In genomic region chr16:20538181-20538580, GRCh38 we compare ENCODE assay signal across 1 cellular context.
A peak's percentile ranks its signal among the peaks of the same experiment; 100 is the strongest.
TF ChIP-seq lines count a peak whose summit lies in the region.

No MANE protein-coding gene starts in this region.

TF ChIP-seq in HepG2, 621 proteins besides CTCF, POLR2A, EP300 and RAD21 (continued from another document and continues in another):
- TF ChIP-seq, protein P1, sequence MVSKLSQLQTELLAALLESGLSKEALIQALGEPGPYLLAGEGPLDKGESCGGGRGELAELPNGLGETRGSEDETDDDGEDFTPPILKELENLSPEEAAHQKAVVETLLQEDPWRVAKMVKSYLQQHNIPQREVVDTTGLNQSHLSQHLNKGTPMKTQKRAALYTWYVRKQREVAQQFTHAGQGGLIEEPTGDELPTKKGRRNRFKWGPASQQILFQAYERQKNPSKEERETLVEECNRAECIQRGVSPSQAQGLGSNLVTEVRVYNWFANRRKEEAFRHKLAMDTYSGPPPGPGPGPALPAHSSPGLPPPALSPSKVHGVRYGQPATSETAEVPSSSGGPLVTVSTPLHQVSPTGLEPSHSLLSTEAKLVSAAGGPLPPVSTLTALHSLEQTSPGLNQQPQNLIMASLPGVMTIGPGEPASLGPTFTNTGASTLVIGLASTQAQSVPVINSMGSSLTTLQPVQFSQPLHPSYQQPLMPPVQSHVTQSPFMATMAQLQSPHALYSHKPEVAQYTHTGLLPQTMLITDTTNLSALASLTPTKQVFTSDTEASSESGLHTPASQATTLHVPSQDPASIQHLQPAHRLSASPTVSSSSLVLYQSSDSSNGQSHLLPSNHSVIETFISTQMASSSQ (IDR thresholded peaks at IDR 0.05; ENCODE audit: low read depth), result peak; percentile 57; the same call in 1 of the 2 replicates
- TF ChIP-seq, protein P1 (CRISPR knock-in tag; IDR thresholded peaks at IDR 0.05; ENCODE audit: borderline replicate concordance), result no peak
- no peak for TF ChIP-seq HMGA1 (CRISPR knock-in tag; conservative IDR thresholded peaks at IDR 0.05)
- no peak for TF ChIP-seq ZSCAN5A (CRISPR knock-in tag; IDR thresholded peaks at IDR 0.05; ENCODE audit: borderline replicate concordance)
- TF ChIP-seq MEF2D (CRISPR knock-in tag; IDR thresholded peaks at IDR 0.05), result peak; percentile 90
- TF ChIP-seq ZNF205 (CRISPR knock-in tag; IDR thresholded peaks at IDR 0.05), result no peak
- TF ChIP-seq HMGXB3 (CRISPR knock-in tag; IDR thresholded peaks at IDR 0.05; ENCODE audit: borderline replicate concordance), result no peak
- peak; percentile 67; the same call in 1 of the 2 replicates for TF ChIP-seq ZNF414 (CRISPR knock-in tag; IDR thresholded peaks at IDR 0.05)
- TF ChIP-seq SOX6 (IDR thresholded peaks at IDR 0.05), result no peak
- TF ChIP-seq SOX6 (CRISPR knock-in tag; IDR thresholded peaks at IDR 0.05), result peak; percentile 54; the same call in 1 of the 2 replicates
- no peak for TF ChIP-seq SNAPC4 (CRISPR knock-in tag; IDR thresholded peaks at IDR 0.05)
- no peak for TF ChIP-seq ZSCAN21 (CRISPR knock-in tag; IDR thresholded peaks at IDR 0.05; ENCODE audit: borderline replicate concordance)
- TF ChIP-seq ZMYM4 (CRISPR knock-in tag; IDR thresholded peaks at IDR 0.05), result peak; percentile 84
- TF ChIP-seq FOXJ3 (CRISPR knock-in tag; IDR thresholded peaks at IDR 0.05; ENCODE audit: borderline replicate concordance), result peak; percentile 48; the same call in 1 of the 2 replicates
- TF ChIP-seq THAP7 (CRISPR knock-in tag; IDR thresholded peaks at IDR 0.05), result no peak
- no peak for TF ChIP-seq KLF9 (CRISPR knock-in tag; IDR thresholded peaks at IDR 0.05; ENCODE audit: low read depth)
- TF ChIP-seq SP5 (CRISPR knock-in tag; IDR thresholded peaks at IDR 0.05; ENCODE audit: borderline replicate concordance, low read depth), result no peak
- no peak for TF ChIP-seq HOXD1 (CRISPR knock-in tag; IDR thresholded peaks at IDR 0.05)
- TF ChIP-seq ZBTB37 (CRISPR knock-in tag; IDR thresholded peaks at IDR 0.05), result no peak
- TF ChIP-seq ZBTB40 (IDR thresholded peaks at IDR 0.05), result peak; percentile 98
- peak; percentile 100 for TF ChIP-seq ZBTB40 (CRISPR knock-in tag; IDR thresholded peaks at IDR 0.05)
- no peak for TF ChIP-seq FOXK2 (IDR thresholded peaks at IDR 0.05)
- no peak for TF ChIP-seq ZNF207 (IDR thresholded peaks at IDR 0.05; ENCODE audit: borderline replicate concordance)
- TF ChIP-seq RBM22 (optimal IDR thresholded peaks at IDR 0.05; ENCODE audit: low read length), result no peak
